ENCODE assay signal across 1 cellular context in the genomic region with DNA sequence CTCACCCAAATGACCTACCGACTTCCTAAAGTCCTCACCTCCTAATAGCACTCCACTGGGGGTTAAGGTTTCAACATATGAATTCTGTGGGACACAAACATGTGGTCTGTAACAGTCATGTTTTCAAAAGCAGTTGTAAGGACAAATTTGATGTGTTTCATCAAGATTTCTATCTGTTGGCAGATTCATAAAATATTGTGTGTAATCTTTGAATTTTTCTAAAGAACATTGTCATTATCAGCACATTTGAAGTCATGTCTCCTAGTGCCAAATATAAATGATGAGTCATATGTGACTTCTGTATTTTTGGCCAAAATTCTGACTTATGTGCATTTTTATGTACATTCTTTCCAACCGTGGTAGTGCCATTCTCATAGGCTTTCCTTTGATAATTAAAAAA.
TF ChIP-seq lines count a peak whose summit lies in the region.

No MANE protein-coding gene starts in this region.

TF ChIP-seq in GM23338, 12 proteins besides CTCF, POLR2A, EP300 and RAD21 (continued from another document):
- TF ChIP-seq, protein P1, sequence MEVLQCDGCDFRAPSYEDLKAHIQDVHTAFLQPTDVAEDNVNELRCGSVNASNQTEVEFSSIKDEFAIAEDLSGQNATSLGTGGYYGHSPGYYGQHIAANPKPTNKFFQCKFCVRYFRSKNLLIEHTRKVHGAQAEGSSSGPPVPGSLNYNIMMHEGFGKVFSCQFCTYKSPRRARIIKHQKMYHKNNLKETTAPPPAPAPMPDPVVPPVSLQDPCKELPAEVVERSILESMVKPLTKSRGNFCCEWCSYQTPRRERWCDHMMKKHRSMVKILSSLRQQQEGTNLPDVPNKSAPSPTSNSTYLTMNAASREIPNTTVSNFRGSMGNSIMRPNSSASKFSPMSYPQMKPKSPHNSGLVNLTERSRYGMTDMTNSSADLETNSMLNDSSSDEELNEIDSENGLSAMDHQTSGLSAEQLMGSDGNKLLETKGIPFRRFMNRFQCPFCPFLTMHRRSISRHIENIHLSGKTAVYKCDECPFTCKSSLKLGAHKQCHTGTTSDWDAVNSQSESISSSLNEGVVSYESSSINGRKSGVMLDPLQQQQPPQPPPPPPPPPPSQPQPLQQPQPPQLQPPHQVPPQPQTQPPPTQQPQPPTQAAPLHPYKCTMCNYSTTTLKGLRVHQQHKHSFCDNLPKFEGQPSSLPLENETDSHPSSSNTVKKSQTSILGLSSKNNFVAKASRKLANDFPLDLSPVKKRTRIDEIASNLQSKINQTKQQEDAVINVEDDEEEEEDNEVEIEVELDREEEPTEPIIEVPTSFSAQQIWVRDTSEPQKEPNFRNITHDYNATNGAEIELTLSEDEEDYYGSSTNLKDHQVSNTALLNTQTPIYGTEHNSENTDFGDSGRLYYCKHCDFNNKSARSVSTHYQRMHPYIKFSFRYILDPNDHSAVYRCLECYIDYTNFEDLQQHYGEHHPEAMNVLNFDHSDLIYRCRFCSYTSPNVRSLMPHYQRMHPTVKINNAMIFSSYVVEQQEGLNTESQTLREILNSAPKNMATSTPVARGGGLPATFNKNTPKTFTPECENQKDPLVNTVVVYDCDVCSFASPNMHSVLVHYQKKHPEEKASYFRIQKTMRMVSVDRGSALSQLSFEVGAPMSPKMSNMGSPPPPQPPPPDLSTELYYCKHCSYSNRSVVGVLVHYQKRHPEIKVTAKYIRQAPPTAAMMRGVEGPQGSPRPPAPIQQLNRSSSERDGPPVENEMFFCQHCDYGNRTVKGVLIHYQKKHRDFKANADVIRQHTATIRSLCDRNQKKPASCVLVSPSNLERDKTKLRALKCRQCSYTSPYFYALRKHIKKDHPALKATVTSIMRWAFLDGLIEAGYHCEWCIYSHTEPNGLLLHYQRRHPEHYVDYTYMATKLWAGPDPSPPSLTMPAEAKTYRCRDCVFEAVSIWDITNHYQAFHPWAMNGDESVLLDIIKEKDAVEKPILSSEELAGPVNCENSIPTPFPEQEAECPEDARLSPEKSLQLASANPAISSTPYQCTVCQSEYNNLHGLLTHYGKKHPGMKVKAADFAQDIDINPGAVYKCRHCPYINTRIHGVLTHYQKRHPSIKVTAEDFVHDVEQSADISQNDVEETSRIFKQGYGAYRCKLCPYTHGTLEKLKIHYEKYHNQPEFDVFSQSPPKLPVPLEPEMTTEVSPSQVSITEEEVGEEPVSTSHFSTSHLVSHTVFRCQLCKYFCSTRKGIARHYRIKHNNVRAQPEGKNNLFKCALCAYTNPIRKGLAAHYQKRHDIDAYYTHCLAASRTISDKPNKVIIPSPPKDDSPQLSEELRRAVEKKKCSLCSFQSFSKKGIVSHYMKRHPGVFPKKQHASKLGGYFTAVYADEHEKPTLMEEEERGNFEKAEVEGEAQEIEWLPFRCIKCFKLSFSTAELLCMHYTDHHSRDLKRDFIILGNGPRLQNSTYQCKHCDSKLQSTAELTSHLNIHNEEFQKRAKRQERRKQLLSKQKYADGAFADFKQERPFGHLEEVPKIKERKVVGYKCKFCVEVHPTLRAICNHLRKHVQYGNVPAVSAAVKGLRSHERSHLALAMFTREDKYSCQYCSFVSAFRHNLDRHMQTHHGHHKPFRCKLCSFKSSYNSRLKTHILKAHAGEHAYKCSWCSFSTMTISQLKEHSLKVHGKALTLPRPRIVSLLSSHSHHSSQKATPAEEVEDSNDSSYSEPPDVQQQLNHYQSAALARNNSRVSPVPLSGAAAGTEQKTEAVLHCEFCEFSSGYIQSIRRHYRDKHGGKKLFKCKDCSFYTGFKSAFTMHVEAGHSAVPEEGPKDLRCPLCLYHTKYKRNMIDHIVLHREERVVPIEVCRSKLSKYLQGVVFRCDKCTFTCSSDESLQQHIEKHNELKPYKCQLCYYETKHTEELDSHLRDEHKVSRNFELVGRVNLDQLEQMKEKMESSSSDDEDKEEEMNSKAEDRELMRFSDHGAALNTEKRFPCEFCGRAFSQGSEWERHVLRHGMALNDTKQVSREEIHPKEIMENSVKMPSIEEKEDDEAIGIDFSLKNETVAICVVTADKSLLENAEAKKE (CRISPR knock-in tag; IDR thresholded peaks at IDR 0.05) = no peak
- TF ChIP-seq JUNB (IDR thresholded peaks at IDR 0.05; ENCODE audit: unreplicated experiment) (no peak), ZNF331 (CRISPR knock-in tag; IDR thresholded peaks at IDR 0.05; ENCODE audit: low read depth) (no peak), NANOG (IDR thresholded peaks at IDR 0.05; ENCODE audit: borderline replicate concordance) (no peak), EZH2phosphoT487 (IDR thresholded peaks at IDR 0.05; ENCODE audit: unreplicated experiment) (no peak), EZH2 (IDR thresholded peaks at IDR 0.05; ENCODE audit: low read depth, unreplicated experiment) (no peak), CREB1 (CRISPR knock-in tag; IDR thresholded peaks at IDR 0.05; ENCODE audit: low read depth) (no peak)
- TF ChIP-seq, protein P2, sequence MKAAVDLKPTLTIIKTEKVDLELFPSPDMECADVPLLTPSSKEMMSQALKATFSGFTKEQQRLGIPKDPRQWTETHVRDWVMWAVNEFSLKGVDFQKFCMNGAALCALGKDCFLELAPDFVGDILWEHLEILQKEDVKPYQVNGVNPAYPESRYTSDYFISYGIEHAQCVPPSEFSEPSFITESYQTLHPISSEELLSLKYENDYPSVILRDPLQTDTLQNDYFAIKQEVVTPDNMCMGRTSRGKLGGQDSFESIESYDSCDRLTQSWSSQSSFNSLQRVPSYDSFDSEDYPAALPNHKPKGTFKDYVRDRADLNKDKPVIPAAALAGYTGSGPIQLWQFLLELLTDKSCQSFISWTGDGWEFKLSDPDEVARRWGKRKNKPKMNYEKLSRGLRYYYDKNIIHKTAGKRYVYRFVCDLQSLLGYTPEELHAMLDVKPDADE (IDR thresholded peaks at IDR 0.05) = no peak
TF ChIP-seq in GM23338: peak in this region for 0.
